19 cellular contexts compared by ENCODE assay signal in genomic region chr10:128400564-128400963, GRCh38.
DNase-seq lines count a peak whose midpoint lies in the region; ATAC-seq and TF ChIP-seq lines count a peak whose summit lies in the region.
"Had no signal": no experiment of that assay in that cellular context is flagged by ENCODE, and none has a peak within 500 bp of the region (broad histone marks: within the 10 kb centered on the region; RNA-seq: fewer than 3 reads in every experiment).

No MANE protein-coding gene starts in this region.

- H3K23ac ChIP-seq in trophoblast cell (ENCODE audit: low read length) = no peak overlapping the region

- H3K79me2 ChIP-seq in trophoblast cell (ENCODE audit: control insufficient read depth, insufficient read depth, low read length, poor library complexity) = no peaks in the 10 kb centered on the region

- no peaks in the 10 kb centered on the region for H3K4me1 ChIP-seq in prostate gland (replicated peaks)
- no peaks in the 10 kb centered on the region for H3K4me1 ChIP-seq in lower lobe of right lung
- no peaks in the 10 kb centered on the region for H3K4me1 ChIP-seq in trophoblast cell (ENCODE audit: control insufficient read depth in 1 of 2, insufficient read depth in 2 of 2, low read length in 2 of 2)

- H2AFZ ChIP-seq in trophoblast cell (ENCODE audit: insufficient read depth, low read length, poor library complexity) = no peak overlapping the region

- H3K18ac ChIP-seq in trophoblast cell (ENCODE audit: low read length) = no peak overlapping the region

- H3K4me3 ChIP-seq in Jurkat, Clone E6-1 (ENCODE audit: low read length) = no peak overlapping the region
- H3K4me3 ChIP-seq in prostate gland = no peak overlapping the region
- no peak overlapping the region for H3K4me3 ChIP-seq in lower lobe of right lung
- H3K4me3 ChIP-seq in trophoblast cell (ENCODE audit: low read depth, low read length) = no peak overlapping the region

- no peak overlapping the region for H3K4ac ChIP-seq in trophoblast cell (ENCODE audit: low read depth, low read length)

- H3K27ac ChIP-seq in prostate gland (no peak overlapping the region), lower lobe of right lung (no peak overlapping the region), trophoblast cell (ENCODE audit: low read depth, low read length) (no peak overlapping the region)
- H3K27ac ChIP-seq: HL-60 had no signal

- H3K9me3 ChIP-seq in prostate gland (no peaks in the 10 kb centered on the region), lower lobe of right lung (peaks cover 3% of the 10 kb centered on the region), trophoblast cell (ENCODE audit: insufficient read depth, low read depth, low read length) (peaks cover 6% of the 10 kb centered on the region)
- H3K9me3 ChIP-seq: SK-N-SH had no signal

- H4K8ac ChIP-seq in trophoblast cell (ENCODE audit: low read depth, low read length) = no peak overlapping the region

- TF ChIP-seq POLR2A in prostate gland (IDR thresholded peaks at IDR 0.05) = no peak

- no peak overlapping the region for H2BK5ac ChIP-seq in trophoblast cell (ENCODE audit: low read depth, low read length, poor library complexity)

- WGBS in prostate gland = 15% methylated on average over 8 of the region's 8 CpGs
- no CpG with 5 or more reads among the region's 8 CpGs for WGBS in trophoblast cell (ENCODE audit: extremely low coverage, insufficient coverage, insufficient read length)

- H3K4me2 ChIP-seq in trophoblast cell (ENCODE audit: low read length) = no peak overlapping the region
- H3K4me2 ChIP-seq: SK-N-SH had no signal

- no peak overlapping the region for H2BK120ac ChIP-seq in trophoblast cell (ENCODE audit: insufficient read depth, low read length, poor library complexity)

- H3K79me1 ChIP-seq in trophoblast cell (ENCODE audit: low read length) = no peaks in the 10 kb centered on the region

- no peak overlapping the region for H2BK12ac ChIP-seq in trophoblast cell (ENCODE audit: low read length)

- H4K91ac ChIP-seq in trophoblast cell (ENCODE audit: low read depth, low read length) = no peak overlapping the region

- intact Hi-C loops in prostate gland (cut with DNase I) (no loop called here), lower lobe of right lung (cut with DNase I) (no loop called here)

- DNase-seq in Jurkat, Clone E6-1 (ENCODE audit: low read depth, low spot score) = peak; percentile 78
- DNase-seq in NCI-H1105 treated with DMSO at 0.1 percent for 48 hours (lab: John Stamatoyannopoulos, UW) (peak; percentile 89), NCI-H748 treated with DMSO at 0.1 percent for 48 hours (lab: John Stamatoyannopoulos, UW) (peak; percentile 19), prostate gland (ENCODE audit: low spot score) (peak; percentile 21), NCI-H146 treated with DMSO at 0.1 percent for 48 hours (lab: John Stamatoyannopoulos, UW; ENCODE audit: unreplicated experiment) (no peak), lower lobe of right lung (no peak), trophoblast cell (no peak)
- DNase-seq: C1 segment of cervical spinal cord; CD4-positive, alpha-beta memory T cell; COR-L47; Karpas-422; NCI-H1694; NCI-H510A; NCI-H69; SK-N-SH; T-helper 17 cell; T1000 had no signal

- no peak for ATAC-seq in lower lobe of right lung
- ATAC-seq: Panc1, T-helper 17 cell had no signal

- H3K27me3 ChIP-seq in prostate gland (replicated peaks; ENCODE audit: insufficient read depth) (no peaks in the 10 kb centered on the region), lower lobe of right lung (ENCODE audit: low read depth) (no peaks in the 10 kb centered on the region), trophoblast cell (ENCODE audit: insufficient read depth, low read length) (no peaks in the 10 kb centered on the region)

- H3K36me3 ChIP-seq in prostate gland (no peaks in the 10 kb centered on the region), lower lobe of right lung (no peaks in the 10 kb centered on the region), trophoblast cell (ENCODE audit: control insufficient read depth in 1 of 2, insufficient read depth in 2 of 2, low read length in 2 of 2) (no peaks in the 10 kb centered on the region)

- H3K9ac ChIP-seq in trophoblast cell (ENCODE audit: low read length) = no peak overlapping the region
- H3K9ac ChIP-seq: SK-N-SH had no signal

- H2AK5ac ChIP-seq in trophoblast cell (ENCODE audit: low read length) = no peak overlapping the region

- no peak overlapping the region for H3K14ac ChIP-seq in trophoblast cell (ENCODE audit: low read length)

- H4K12ac ChIP-seq in trophoblast cell (ENCODE audit: low read depth, low read length) = no peak overlapping the region

- TF ChIP-seq CTCF in prostate gland (IDR thresholded peaks at IDR 0.05) (no peak), lower lobe of right lung (IDR thresholded peaks at IDR 0.05) (no peak)

Comparison
In these comparisons a context has a peak if more than half of its experiments do, and no peak if none do; other contexts are left out.
1. DNase-seq: peak in Jurkat, Clone E6-1 (single experiment), NCI-H1105 treated with DMSO at 0.1 percent for 48 hours (single experiment), NCI-H748 treated with DMSO at 0.1 percent for 48 hours (single experiment) and prostate gland (single experiment); none in NCI-H146 treated with DMSO at 0.1 percent for 48 hours (single experiment), lower lobe of right lung (single experiment) and trophoblast cell (0 of 2).